In the genomic region with DNA sequence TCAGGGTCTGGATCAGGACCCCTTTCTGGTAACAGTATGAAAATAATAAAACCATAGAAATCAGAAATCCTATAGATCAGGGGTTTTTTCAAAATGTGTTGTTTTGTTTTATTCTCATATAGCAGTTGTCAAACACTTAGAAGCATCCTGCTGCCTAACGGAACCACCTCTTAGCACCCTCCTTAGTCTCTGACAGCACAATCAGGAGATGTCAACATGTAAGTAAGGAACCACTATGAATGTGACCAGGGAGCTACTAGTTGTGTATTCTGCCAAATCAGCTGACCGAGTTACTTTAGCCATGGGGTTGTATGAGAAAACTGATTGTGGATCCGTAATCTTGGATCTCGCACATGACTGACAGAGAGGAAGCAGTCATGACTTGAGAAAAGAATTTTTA, we compare ENCODE assay signal across 27 cellular contexts. TPM values are rescaled to one million over a fixed set of nuclear protein-coding genes. Genes with fewer than 3 reads are reported as not detected.
"Had no signal": no experiment of that assay in that cellular context is flagged by ENCODE, and none has a peak within 500 bp of the region (broad histone marks: within the 10 kb centered on the region; RNA-seq: fewer than 3 reads in every experiment).

No MANE protein-coding gene starts in this region.

- H3K4me1 Mint-ChIP-seq: activated CD4-positive, alpha-beta T cell treated with anti-CD3 and anti-CD28 coated beads, Interleukin-2, amount 10 ng/mL, durations not matched to agents 24 days and 14 days; activated naive CD8-positive, alpha-beta T cell treated with anti-CD3 and anti-CD28 coated beads, Interleukin-2, amount 10 ng/mL, durations not matched to agents 7 days and 5 days; naive B cell; neural crest cell; T-cell had no signal

- H3K9me3 Mint-ChIP-seq: activated CD4-positive, alpha-beta T cell treated with anti-CD3 and anti-CD28 coated beads, Interleukin-2, amount 10 ng/mL, durations not matched to agents 24 days and 14 days; activated CD8-positive, alpha-beta T cell treated with anti-CD3 and anti-CD28 coated beads for 36 hours; activated naive CD8-positive, alpha-beta T cell treated with anti-CD3 and anti-CD28 coated beads, Interleukin-2, amount 10 ng/mL, durations not matched to agents 7 days and 5 days; activated T-cell treated with anti-CD3 and anti-CD28 coated beads, Interleukin-2, amount 50 U/mL, for 24 hours; activated T-helper 2 cell treated with anti-CD3 and anti-CD28 coated beads, Interferon-gamma antibody, Interleukin-2, Interleukin-4, amounts not matched to agents 10 μg/mL and 5 μg/mL and 100 μg/mL, durations not matched to agents 14 hours and 24 hours and 36 hours; neural crest cell; T-cell had no signal

- H3K36me3 ChIP-seq: left ventricle myocardium inferior, prostate gland, right atrium auricular region, transverse colon had no signal

- H3K4me3 Mint-ChIP-seq: activated CD4-positive, alpha-beta T cell treated with anti-CD3 and anti-CD28 coated beads, Interleukin-2, amount 10 ng/mL, durations not matched to agents 24 days and 14 days; activated CD8-positive, alpha-beta T cell treated with anti-CD3 and anti-CD28 coated beads for 36 hours; activated naive CD8-positive, alpha-beta T cell treated with anti-CD3 and anti-CD28 coated beads, Interleukin-2, amount 10 ng/mL, durations not matched to agents 7 days and 5 days; activated T-cell treated with anti-CD3 and anti-CD28 coated beads, Interleukin-2, amount 50 U/mL, for 24 hours; naive B cell; neural crest cell; T-cell had no signal

- H3K36me3 Mint-ChIP-seq: activated naive CD8-positive, alpha-beta T cell treated with anti-CD3 and anti-CD28 coated beads, Interleukin-2, amount 10 ng/mL, durations not matched to agents 7 days and 5 days; naive B cell; T-cell had no signal

- H3K27ac Mint-ChIP-seq: activated CD4-positive, alpha-beta T cell treated with anti-CD3 and anti-CD28 coated beads, Interleukin-2, amount 10 ng/mL, durations not matched to agents 24 days and 14 days; activated CD8-positive, alpha-beta T cell treated with anti-CD3 and anti-CD28 coated beads for 36 hours; activated naive CD8-positive, alpha-beta T cell treated with anti-CD3 and anti-CD28 coated beads, Interleukin-2, amount 10 ng/mL, durations not matched to agents 7 days and 5 days; activated T-cell treated with anti-CD3 and anti-CD28 coated beads, Interleukin-2, amount 50 U/mL, for 24 hours; activated T-helper 2 cell treated with anti-CD3 and anti-CD28 coated beads, Interferon-gamma antibody, Interleukin-2, Interleukin-4, amounts not matched to agents 10 μg/mL and 5 μg/mL and 100 μg/mL, durations not matched to agents 14 hours and 24 hours and 36 hours; naive B cell; T-cell had no signal

- H3K27me3 ChIP-seq: body of pancreas, dorsolateral prefrontal cortex, gastrocnemius medialis, right atrium auricular region had no signal

- H3K27ac ChIP-seq: body of pancreas, dorsolateral prefrontal cortex, epithelial cell of prostate, gastrocnemius medialis, left ventricle myocardium inferior, prostate gland, right atrium auricular region, transverse colon had no signal

- H3K4me3 ChIP-seq: body of pancreas, gastrocnemius medialis, left ventricle myocardium inferior, mucosa of descending colon, prostate gland, transverse colon had no signal

- DNase-seq: activated CD4-positive, alpha-beta T cell treated with anti-CD3 and anti-CD28 coated beads, Interleukin-2, amount 10 ng/mL, durations not matched to agents 24 days and 14 days; activated CD8-positive, alpha-beta T cell treated with anti-CD3 and anti-CD28 coated beads for 36 hours; activated naive CD4-positive, alpha-beta T cell treated with Interleukin-2 at 50 U/mL for 16 hours; activated naive CD8-positive, alpha-beta T cell treated with anti-CD3 and anti-CD28 coated beads, Interleukin-2, amount 10 ng/mL, durations not matched to agents 7 days and 5 days; activated T-cell treated with anti-CD3 and anti-CD28 coated beads, Interleukin-2, amount 50 U/mL, for 24 hours; amygdala; body of pancreas; dorsolateral prefrontal cortex; gastrocnemius medialis; head of caudate nucleus; left ventricle myocardium inferior; mucosa of descending colon; naive B cell; stimulated activated CD4-positive, alpha-beta T cell treated with anti-CD3 and anti-CD28 coated beads, Interleukin-12 subunit alpha, Interleukin-12 subunit beta, amount 100 ng/mL, for 4 hours; stimulated activated CD4-positive, alpha-beta T cell treated with anti-CD3 and anti-CD28 coated beads, Interleukin-1b, Interleukin-23, amount 100 ng/mL, for 48 hours; stimulated activated CD8-positive, alpha-beta memory T cell treated with anti-CD3 and anti-CD28 coated beads, Interleukin-4, amount 100 ng/mL, for 48 hours; stimulated activated naive CD8-positive, alpha-beta T cell treated with anti-CD3 and anti-CD28 coated beads, Interleukin-15, Interleukin-2, amounts not matched to agents 100 U/mL and 50 U/mL, for 24 hours; substantia nigra; T-cell; transverse colon had no signal

- H3K9me3 ChIP-seq: body of pancreas, gastrocnemius medialis, left ventricle myocardium inferior, mucosa of descending colon, prostate gland, right atrium auricular region, transverse colon had no signal

- ATAC-seq: activated CD8-positive, alpha-beta T cell treated with anti-CD3 and anti-CD28 coated beads for 36 hours; body of pancreas; gastrocnemius medialis; mucosa of descending colon; stimulated activated naive CD8-positive, alpha-beta T cell treated with anti-CD3 and anti-CD28 coated beads, Interleukin-15, Interleukin-2, amounts not matched to agents 100 U/mL and 50 U/mL, for 24 hours; T-cell had no signal

- H3K4me1 ChIP-seq: body of pancreas, gastrocnemius medialis, left ventricle myocardium inferior, prostate gland, right atrium auricular region, transverse colon had no signal

RNA-seq across cellular contexts. Expression of a gene that starts 22.2 kb away (rescaled TPM):
- total RNA-seq: activated CD4-positive, alpha-beta T cell treated with anti-CD3 and anti-CD28 coated beads, Interleukin-2, amount 10 ng/mL, durations not matched to agents 24 days and 14 days; activated CD8-positive, alpha-beta T cell treated with anti-CD3 and anti-CD28 coated beads for 36 hours; activated naive CD8-positive, alpha-beta T cell treated with anti-CD3 and anti-CD28 coated beads, Interleukin-2, amount 10 ng/mL, durations not matched to agents 7 days and 5 days; activated T-helper 2 cell treated with anti-CD3 and anti-CD28 coated beads, Interferon-gamma antibody, Interleukin-2, Interleukin-4, amounts not matched to agents 10 μg/mL and 5 μg/mL and 100 μg/mL, durations not matched to agents 14 hours and 24 hours and 36 hours; cardiac septum; left ventricle myocardium inferior; osteocyte; right atrium auricular region; T-cell had no signal
